In the genomic region with DNA sequence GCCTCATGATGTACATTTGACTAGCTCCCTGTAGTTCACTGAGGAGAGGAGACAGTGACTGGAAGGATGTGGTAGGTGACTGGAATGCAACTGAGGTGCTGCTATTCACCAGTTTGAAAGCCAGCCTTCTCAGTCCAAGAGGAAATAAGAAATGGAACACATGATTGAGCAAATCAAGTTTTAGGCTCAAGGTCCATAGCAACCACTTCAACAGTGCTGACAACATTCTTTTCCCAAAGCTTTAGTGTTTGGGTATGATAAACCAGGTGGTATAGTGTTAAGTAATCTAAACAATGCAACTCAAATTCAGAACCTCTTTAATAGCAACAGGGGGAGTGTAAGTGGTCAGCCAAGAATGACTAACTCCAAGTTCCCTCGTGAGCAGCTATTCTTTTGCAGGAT, we compare ENCODE assay signal across 11 cellular contexts. TPM values are rescaled to one million over a fixed set of nuclear protein-coding genes. Genes with fewer than 3 reads are reported as not detected.
DNase-seq lines count a peak whose midpoint lies in the region; ATAC-seq, FAIRE-seq and TF ChIP-seq lines count a peak whose summit lies in the region.
"Had no signal": no experiment of that assay in that cellular context is flagged by ENCODE, and none has a peak within 500 bp of the region (broad histone marks: within the 10 kb centered on the region; RNA-seq: fewer than 3 reads in every experiment).

No MANE protein-coding gene starts in this region.

- H3K27me3 Mint-ChIP-seq in astrocyte (ENCODE audit: low read depth, unreplicated experiment), result no peaks in the 10 kb centered on the region
- H3K27me3 Mint-ChIP-seq in stimulated activated memory B cell treated with anti-CD40 and anti-IgM and Interleukin-4, amounts not matched to agents 10 μg/mL and 1 μg/mL and 100 μg/mL, for 72 hours, result no peaks in the 10 kb centered on the region

- H4K20me1 ChIP-seq in astrocyte (ENCODE audit: insufficient read depth, low read length), result peaks cover 39% of the 10 kb centered on the region

- H3K9ac ChIP-seq in astrocyte (ENCODE audit: low read length), result peak overlapping the region; percentile 39

- no peaks in the 10 kb centered on the region for H3K9me3 ChIP-seq in astrocyte (ENCODE audit: insufficient read depth, low read depth, low read length)
- no peaks in the 10 kb centered on the region for H3K9me3 ChIP-seq in right atrium auricular region
- no peaks in the 10 kb centered on the region for H3K9me3 ChIP-seq in small intestine (ENCODE audit: control insufficient read depth, low read depth)

- no peaks in the 10 kb centered on the region for H3K27me3 ChIP-seq in astrocyte (ENCODE audit: insufficient read depth, low read length)
- no peaks in the 10 kb centered on the region for H3K27me3 ChIP-seq in right atrium auricular region
- H3K27me3 ChIP-seq in small intestine (ENCODE audit: control insufficient read depth in 2 of 2, insufficient read depth in 2 of 2, low read length in 2 of 2), result no peaks in the 10 kb centered on the region

- no peak overlapping the region for H2AFZ ChIP-seq in astrocyte (ENCODE audit: low read depth, low read length)

- H3K4me1 ChIP-seq in astrocyte (ENCODE audit: insufficient read depth, low read length), result peaks cover 28% of the 10 kb centered on the region
- H3K4me1 ChIP-seq in right atrium auricular region, result peaks cover 0 to 38% of the 10 kb centered on the region in 2 donors
- peaks cover 0 to 3% of the 10 kb centered on the region in 2 donors for H3K4me1 ChIP-seq in small intestine (ENCODE audit: control insufficient read depth in 2 of 2, insufficient read depth in 1 of 2, low read depth in 1 of 2, low read length in 1 of 2)

- no peak overlapping the region for H3K4me3 Mint-ChIP-seq in astrocyte (ENCODE audit: unreplicated experiment)
- H3K4me3 Mint-ChIP-seq in stimulated activated memory B cell treated with anti-CD40 and anti-IgM and Interleukin-4, amounts not matched to agents 10 μg/mL and 1 μg/mL and 100 μg/mL, for 72 hours, result no peak overlapping the region

- TF ChIP-seq CTCF in astrocyte (IDR thresholded peaks at IDR 0.05; ENCODE audit: insufficient read depth, low read depth, low read length) (no peak), right atrium auricular region (IDR thresholded peaks at IDR 0.05) (no peak)

- peaks cover 31% of the 10 kb centered on the region for H3K4me1 Mint-ChIP-seq in astrocyte (ENCODE audit: low read depth, unreplicated experiment)
- peaks cover 24% of the 10 kb centered on the region for H3K4me1 Mint-ChIP-seq in stimulated activated memory B cell treated with anti-CD40 and anti-IgM and Interleukin-4, amounts not matched to agents 10 μg/mL and 1 μg/mL and 100 μg/mL, for 72 hours

- no peak overlapping the region for H3K4me3 ChIP-seq in astrocyte (ENCODE audit: insufficient read depth, low read depth, low read length)
- H3K4me3 ChIP-seq in right atrium auricular region, result no peak overlapping the region
- H3K4me3 ChIP-seq in small intestine (ENCODE audit: low read depth in 1 of 2, low read length in 2 of 2), result no peak overlapping the region

- TF ChIP-seq POLR2A in H54 (IDR thresholded peaks at IDR 0.05; ENCODE audit: low read depth, low read length), result no peak

- no peaks in the 10 kb centered on the region for H3K9me3 Mint-ChIP-seq in astrocyte (ENCODE audit: unreplicated experiment)
- no peaks in the 10 kb centered on the region for H3K9me3 Mint-ChIP-seq in stimulated activated memory B cell treated with anti-CD40 and anti-IgM and Interleukin-4, amounts not matched to agents 10 μg/mL and 1 μg/mL and 100 μg/mL, for 72 hours

- no peak for FAIRE-seq in astrocyte (lab: Jason Lieb, UNC)
- no peak for FAIRE-seq in small intestine (lab: Jason Lieb, UNC)
- FAIRE-seq in H54 (lab: Jason Lieb, UNC), result no peak

- H3K27ac Mint-ChIP-seq in astrocyte (ENCODE audit: unreplicated experiment), result no peak overlapping the region
- no peak overlapping the region for H3K27ac Mint-ChIP-seq in stimulated activated memory B cell treated with anti-CD40 and anti-IgM and Interleukin-4, amounts not matched to agents 10 μg/mL and 1 μg/mL and 100 μg/mL, for 72 hours

- WGBS in small intestine, 3 donors, result 13 to 25% (median 17%) methylated on average over 1 of the region's 1 CpG

- DNase-seq in HCEC 1CT (peak; percentile 85), astrocyte (ENCODE audit: low read depth) (peak; percentile 90), right atrium auricular region (ENCODE audit: low spot score) (no peak), small intestine (peak; percentile 75), NCI-H146 treated with DMSO at 0.1 percent for 48 hours (lab: John Stamatoyannopoulos, UW; ENCODE audit: unreplicated experiment) (no peak), H54 (ENCODE audit: insufficient read length, low spot score) (no peak)
- DNase-seq: activated CD8-positive, alpha-beta memory T cell treated with anti-CD3 and anti-CD28 coated beads, Interleukin-2, amount 50 U/mL, for 48 hours; Karpas-422 had no signal

- H3K36me3 Mint-ChIP-seq in astrocyte (ENCODE audit: low read depth, unreplicated experiment), result no peaks in the 10 kb centered on the region
- H3K36me3 Mint-ChIP-seq in stimulated activated memory B cell treated with anti-CD40 and anti-IgM and Interleukin-4, amounts not matched to agents 10 μg/mL and 1 μg/mL and 100 μg/mL, for 72 hours, result no peaks in the 10 kb centered on the region

- H3K36me3 ChIP-seq in astrocyte (ENCODE audit: insufficient read depth, low read length) (peaks cover 7% of the 10 kb centered on the region), right atrium auricular region (no peaks in the 10 kb centered on the region), small intestine (ENCODE audit: control insufficient read depth in 2 of 2, insufficient read depth in 2 of 2, low read length in 2 of 2) (peaks cover 0 to 2% of the 10 kb centered on the region in 2 donors)

- ATAC-seq in stimulated activated memory B cell treated with anti-CD40 and anti-IgM and Interleukin-4, amounts not matched to agents 10 μg/mL and 1 μg/mL and 100 μg/mL, for 72 hours, result no peak
- ATAC-seq in GM21529 (IDR thresholded peaks at IDR 0.05; ENCODE audit: unreplicated experiment), result no peak
- ATAC-seq: esophagus mucosa had no signal

- H3K79me2 ChIP-seq in astrocyte (ENCODE audit: insufficient read depth, low read length), result peaks cover 85% of the 10 kb centered on the region

- H3K4me2 ChIP-seq in astrocyte (ENCODE audit: low read length), result peak overlapping the region; percentile 29

- H3K27ac ChIP-seq in astrocyte (ENCODE audit: low read depth, low read length) (peak overlapping the region; percentile 75), right atrium auricular region (peak overlapping the region; percentile 13 to 66), small intestine (ENCODE audit: low read depth in 1 of 2, low read length in 1 of 2) (peak overlapping the region in 1 of 2 donors; percentile 62)

RNA-seq across cellular contexts. Expression of a gene that starts 9.2 kb away (rescaled TPM):
- total RNA-seq in astrocyte, result 32.7 and 41.6 TPM in 2 replicates
- total RNA-seq in right atrium auricular region, result 10 to 100 TPM; 23.8 to 25.7 TPM
- polyA plus RNA-seq in small intestine, result 10 to 100 TPM in 1 of 3 donors, 1 to 10 TPM in 2; 6.0 to 12.5 (median 7.8) TPM

RNA-seq across cellular contexts. Expression of a gene that starts 32.3 kb away (rescaled TPM):
- total RNA-seq in astrocyte, result 18.0 and 19.6 TPM in 2 replicates
- 10 to 100 TPM in 1 of 2 donors, 1 to 10 TPM in 1; 9.7 to 13.7 TPM for total RNA-seq in right atrium auricular region
- polyA plus RNA-seq in small intestine, result 100 to 1,000 TPM in 1 of 3 donors, 10 to 100 TPM in 2; 39.9 to 130 (median 66.7) TPM

RNA-seq across cellular contexts. Expression of a gene that starts 58.3 kb away (rescaled TPM):
- 0.20 TPM in 1 of 2 replicates, not detected in the other for total RNA-seq in astrocyte
- total RNA-seq in right atrium auricular region, result 1 to 10 TPM; 1.8 to 4.9 TPM
- polyA plus RNA-seq in small intestine, result 1 to 10 TPM in 2 of 3 donors, under 1 TPM in 1; 0.54 to 1.6 (median 1.0) TPM

Comparison
In these comparisons a context has a peak if more than half of its experiments do, and no peak if none do; other contexts are left out.
1. DNase-seq: peak in HCEC 1CT (single experiment), astrocyte (single experiment) and small intestine (single experiment); none in right atrium auricular region (single experiment), NCI-H146 treated with DMSO at 0.1 percent for 48 hours (single experiment) and H54 (single experiment).